In the genomic region with DNA sequence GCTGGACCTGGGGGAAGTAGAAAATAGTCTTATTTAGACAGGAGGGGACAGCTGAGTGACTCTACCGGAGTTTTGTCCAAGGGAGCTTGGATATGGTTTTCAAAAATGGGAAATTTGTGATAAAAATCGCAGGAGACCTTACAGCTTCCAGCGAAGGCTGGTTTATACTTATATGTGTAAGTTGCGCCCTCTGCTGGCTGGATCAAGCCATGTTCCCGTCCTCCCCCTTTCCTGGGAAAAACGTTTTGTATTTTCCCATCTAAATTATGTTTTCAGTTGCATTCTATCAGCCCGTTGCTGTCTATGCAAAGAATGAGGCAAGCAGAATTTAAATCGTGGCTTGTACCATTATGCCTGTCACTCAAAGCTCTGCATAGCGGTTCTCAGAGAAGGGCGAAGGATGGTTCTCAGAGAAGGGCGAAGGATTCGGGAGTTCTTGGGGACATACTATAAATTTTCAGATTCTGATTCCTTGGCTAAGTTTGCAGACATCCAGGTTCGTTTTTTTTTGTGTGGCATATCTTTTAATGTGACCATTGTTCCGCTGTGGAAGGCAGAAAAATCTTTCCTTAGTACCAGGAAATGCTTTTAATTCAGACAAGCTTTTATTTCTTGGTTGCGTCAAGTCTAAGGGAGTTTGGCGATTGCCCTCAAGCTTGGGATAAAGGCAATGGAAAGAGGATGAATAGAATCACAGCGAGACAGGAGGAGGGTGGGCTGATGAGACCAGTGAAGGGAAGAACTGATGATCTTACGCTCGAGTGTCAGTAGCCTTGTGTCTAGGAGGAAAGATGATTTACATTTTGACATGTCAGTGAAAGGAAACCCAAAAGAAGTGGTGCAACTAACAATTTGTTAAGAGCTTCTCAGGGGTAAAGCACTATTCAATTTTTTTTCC, we compare ENCODE assay signal across 8 cellular contexts.
DNase-seq lines count a peak whose midpoint lies in the region; ATAC-seq, FAIRE-seq and TF ChIP-seq lines count a peak whose summit lies in the region.

No MANE protein-coding gene starts in this region.

- H3K4me2 ChIP-seq in mammary epithelial cell (ENCODE audit: insufficient read depth, low read depth, low read length), result no peak overlapping the region

- H3K27ac Mint-ChIP-seq in T-cell, result no peak overlapping the region

- dilution Hi-C loops in mammary epithelial cell (cut with HindIII; ENCODE audit: low sequenced_read_pairs), result no loop called here

- DNase-seq in GM10248 (ENCODE audit: extremely low spot score), result peak; percentile 10
- DNase-seq in T-cell, result peak in 19 of 34 experiments; percentile 3 to 32 (median 10)
- peak; percentile 15 for DNase-seq in mammary epithelial cell
- DNase-seq in kidney, result peak; percentile 68
- peak; percentile 1 to 17 (median 8) for DNase-seq in stimulated activated CD4-positive, alpha-beta T cell treated with anti-CD3 and anti-CD28 coated beads, Interleukin-1b, Interleukin-23, amount 100 ng/mL, for 24 hours (ENCODE audit: low read depth in 4 of 4, low spot score in 1 of 4)
- no peak for DNase-seq in mesenteric fat pad (ENCODE audit: low spot score)

- POLR2A ChIA-PET in GM10248 (lab: Yijun Ruan, JAX), result no interaction called here
- POLR2A ChIA-PET in T-cell (lab: Charles Lee), result no interaction called here

- no TSS peak for BruUV-seq in mammary epithelial cell (replicated peaks; lab: Mats Ljungman, UMichigan)

- no peaks in the 10 kb centered on the region for H4K20me1 ChIP-seq in mammary epithelial cell (ENCODE audit: insufficient read depth, low read length)

- peak; percentile 55 for FAIRE-seq in kidney (lab: Jason Lieb, UNC)

- H3K4me1 ChIP-seq in mammary epithelial cell (ENCODE audit: insufficient read depth, low read length), result no peaks in the 10 kb centered on the region
- H3K4me1 ChIP-seq in kidney (ENCODE audit: control insufficient read depth in 1 of 2, insufficient read depth in 1 of 2, low read depth in 1 of 2, low read length in 2 of 2), result no peaks in the 10 kb centered on the region

- intact Hi-C loops in mammary epithelial cell (cut with micrococcal nuclease) (loop anchor here (1.0 to 5.0 kb wide), 4 partner anchors 109 to 885 kb away; no protein-coding TSS in a partner anchor), kidney (cut with DNase I) (no loop called here)

- in situ Hi-C loops in mammary epithelial cell (cut with MboI; ENCODE audit: low sequenced_read_pairs in 2 of 2), result loop anchor here (5.0 to 25.0 kb wide), 5 partner anchors 109 to 757 kb away; no protein-coding TSS in a partner anchor

- peaks cover 3 to 29% of the 10 kb centered on the region in 2 donors for H3K27me3 Mint-ChIP-seq in T-cell

- no peaks in the 10 kb centered on the region for H3K36me3 ChIP-seq in mammary epithelial cell (ENCODE audit: insufficient read depth, low read length)
- H3K36me3 ChIP-seq in kidney (ENCODE audit: control insufficient read depth in 1 of 2, insufficient read depth in 2 of 2, low read length in 2 of 2), result no peaks in the 10 kb centered on the region

- CTCF ChIA-PET in GM10248 (lab: Yijun Ruan, JAX) (interaction anchor here (0.7 to 2.5 kb wide), 19 partner anchors 10 to 774 kb away, joined by 3 to 12 read pairs (median 4); no protein-coding TSS in a partner anchor), T-cell (lab: Charles Lee) (interaction anchor here (0.5 to 3.2 kb wide), 11 partner anchors 304 to 774 kb away, joined by 3 to 23 read pairs (median 4); no protein-coding TSS in a partner anchor), mammary epithelial cell (lab: Charles Lee; ENCODE audit: low non-redundant PET) (interaction anchor here (0.6 to 0.7 kb wide), 2 partner anchors 306 to 397 kb away, joined by 3 to 4 read pairs; no protein-coding TSS in a partner anchor)

- ATAC-seq in T-cell (replicated peaks in 1 of 4), result no peak
- ATAC-seq in GM19328 (IDR thresholded peaks at IDR 0.05; ENCODE audit: unreplicated experiment), result no peak

- H3K4me3 ChIP-seq in mammary epithelial cell (replicated peaks in 1 of 3; ENCODE audit: insufficient read depth in 1 of 3, low read depth in 2 of 3, low read length in 3 of 3), result no peak overlapping the region
- H3K4me3 ChIP-seq in kidney (ENCODE audit: low read length in 2 of 2), result no peak overlapping the region

- H3K9me3 ChIP-seq in mammary epithelial cell (replicated peaks; ENCODE audit: insufficient read depth, low read length) (no peaks in the 10 kb centered on the region), kidney (ENCODE audit: control insufficient read depth in 1 of 2, low read length in 2 of 2) (no peaks in the 10 kb centered on the region)

- peak overlapping the region; percentile 24 for H2AFZ ChIP-seq in mammary epithelial cell (ENCODE audit: low read depth, low read length)

- no peak overlapping the region for H3K4me3 Mint-ChIP-seq in T-cell

- no peak overlapping the region for H3K27ac ChIP-seq in mammary epithelial cell (ENCODE audit: insufficient read depth, low read depth, low read length)
- no peak overlapping the region for H3K27ac ChIP-seq in kidney (ENCODE audit: low read depth in 2 of 2, low read length in 2 of 2)

- no peaks in the 10 kb centered on the region for H3K9me3 Mint-ChIP-seq in T-cell

- H3K27me3 ChIP-seq in mammary epithelial cell (ENCODE audit: insufficient read depth, low read length), result no peaks in the 10 kb centered on the region

- TF ChIP-seq CTCF in GM10248 (IDR thresholded peaks at IDR 0.05; ENCODE audit: control extremely low read depth, extremely low read depth, low read depth, missing control alignments) (peak; percentile 51), LNCAP (IDR thresholded peaks at IDR 0.05) (peak; percentile 57), mammary epithelial cell (conservative IDR thresholded peaks at IDR 0.05 in 1 of 2, IDR thresholded peaks at IDR 0.05 in 1 of 2; ENCODE audit: extremely low read depth in 1 of 2, insufficient read depth in 1 of 2, low read depth in 1 of 2, low read length in 2 of 2) (peak; percentile 70 to 80), kidney (IDR thresholded peaks at IDR 0.05; ENCODE audit: borderline replicate concordance, extremely low read depth, insufficient read depth) (peak; percentile 56)

- H3K36me3 Mint-ChIP-seq in T-cell, result no peaks in the 10 kb centered on the region

- no peaks in the 10 kb centered on the region for H3K4me1 Mint-ChIP-seq in T-cell

- H3K9ac ChIP-seq in mammary epithelial cell (ENCODE audit: insufficient read depth, low read length) (no peak overlapping the region), kidney (ENCODE audit: low read length in 2 of 2) (no peak overlapping the region)

- H3K79me2 ChIP-seq in mammary epithelial cell (ENCODE audit: insufficient read depth, low read length), result no peaks in the 10 kb centered on the region

- WGBS in mammary epithelial cell (ENCODE audit: low coverage, missing lambda C conversion rate), result 22% methylated on average over 19 of the region's 19 CpGs
